In the genomic region with DNA sequence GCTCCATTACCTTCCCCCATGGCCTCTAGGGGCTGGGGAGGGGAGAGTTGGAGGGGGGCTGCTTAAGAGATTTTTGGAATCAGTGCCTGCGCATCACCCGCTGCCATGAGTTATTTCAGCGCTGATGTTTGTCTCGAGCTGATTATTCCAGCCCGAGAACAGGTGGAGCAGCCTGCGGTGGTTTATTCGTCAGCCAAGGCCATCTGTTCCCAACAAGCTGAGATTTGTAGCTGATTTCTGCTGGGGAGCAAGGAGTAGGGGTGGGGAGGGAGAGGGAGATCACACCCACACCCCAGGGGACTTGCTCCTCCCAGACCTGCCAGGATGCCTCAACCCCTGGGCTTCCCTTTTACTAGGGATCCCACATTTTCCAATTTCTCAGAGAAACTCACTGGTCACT, we compare ENCODE assay signal across 1 cellular context.
TF ChIP-seq lines count a peak whose summit lies in the region.

No MANE protein-coding gene starts in this region.

TF ChIP-seq in SK-N-SH, 30 proteins besides CTCF, POLR2A, EP300 and RAD21 (continued from another document):
- no peak for TF ChIP-seq TEAD4 (IDR thresholded peaks at IDR 0.05; ENCODE audit: borderline replicate concordance, insufficient read depth)
- peak; percentile 36; the same call in 1 of the 2 replicates for TF ChIP-seq RCOR1 (IDR thresholded peaks at IDR 0.05; ENCODE audit: low read length)
